11 cellular contexts compared by ENCODE assay signal in the genomic region with DNA sequence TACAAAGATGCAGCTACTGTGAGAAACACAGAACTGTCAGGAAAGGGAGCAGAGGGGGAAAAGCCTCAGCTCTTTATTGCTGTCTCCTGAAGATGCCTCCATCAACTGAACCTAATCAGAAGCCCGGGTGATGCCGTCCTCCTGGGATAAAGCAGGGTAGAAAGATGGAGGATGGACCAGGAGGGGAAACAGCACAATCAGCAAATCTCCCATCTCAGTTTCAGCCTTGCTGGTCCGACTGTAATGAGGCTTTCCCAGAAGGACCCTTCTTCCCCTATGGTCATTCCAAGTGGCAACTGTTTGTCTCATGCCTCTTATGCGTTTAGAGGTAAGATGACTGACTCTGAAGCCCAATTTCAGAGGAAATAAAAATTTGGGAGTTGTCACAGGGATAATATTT. TPM values are rescaled to one million over a fixed set of nuclear protein-coding genes. Genes with fewer than 3 reads are reported as not detected.
"Had no signal": no experiment of that assay in that cellular context is flagged by ENCODE, and none has a peak within 500 bp of the region (broad histone marks: within the 10 kb centered on the region; RNA-seq: fewer than 3 reads in every experiment).

No MANE protein-coding gene starts in this region.

- ATAC-seq: GM23338, HCT116 had no signal

- H3K4me3 ChIP-seq: GM23338, HAP-1 had no signal

- H3K4me1 Mint-ChIP-seq: GM23338 had no signal

- H2AFZ ChIP-seq: GM23338 had no signal

- H3K4me1 ChIP-seq: HAP-1 had no signal

- H3K4me2 ChIP-seq: GM23338, KMS-11 had no signal

- H3K27ac ChIP-seq: KMS-11 had no signal

- H3K27ac Mint-ChIP-seq: GM23338, HFFc6 had no signal

- FAIRE-seq: H1, H54, HTR-8/SVneo had no signal

- DNase-seq: HFFc6, Karpas-422, KBM-7 had no signal

- H3K9ac ChIP-seq: KMS-11 had no signal

- H3K4me3 Mint-ChIP-seq: GM23338, HFFc6 had no signal

RNA-seq across cellular contexts. Expression of a gene that starts 34.4 kb away (rescaled TPM):
- total RNA-seq: GM23338, H1, HFFc6, HT-29 had no signal
- polyA plus RNA-seq: GM23338, H1 had no signal

RNA-seq across cellular contexts. Expression of a gene that starts 46.2 kb away (rescaled TPM):
- total RNA-seq: GM23338, H1, HFFc6, HT-29 had no signal
- polyA plus RNA-seq: GM23338, H1 had no signal
